16 cellular contexts compared by ENCODE assay signal in the genomic region with DNA sequence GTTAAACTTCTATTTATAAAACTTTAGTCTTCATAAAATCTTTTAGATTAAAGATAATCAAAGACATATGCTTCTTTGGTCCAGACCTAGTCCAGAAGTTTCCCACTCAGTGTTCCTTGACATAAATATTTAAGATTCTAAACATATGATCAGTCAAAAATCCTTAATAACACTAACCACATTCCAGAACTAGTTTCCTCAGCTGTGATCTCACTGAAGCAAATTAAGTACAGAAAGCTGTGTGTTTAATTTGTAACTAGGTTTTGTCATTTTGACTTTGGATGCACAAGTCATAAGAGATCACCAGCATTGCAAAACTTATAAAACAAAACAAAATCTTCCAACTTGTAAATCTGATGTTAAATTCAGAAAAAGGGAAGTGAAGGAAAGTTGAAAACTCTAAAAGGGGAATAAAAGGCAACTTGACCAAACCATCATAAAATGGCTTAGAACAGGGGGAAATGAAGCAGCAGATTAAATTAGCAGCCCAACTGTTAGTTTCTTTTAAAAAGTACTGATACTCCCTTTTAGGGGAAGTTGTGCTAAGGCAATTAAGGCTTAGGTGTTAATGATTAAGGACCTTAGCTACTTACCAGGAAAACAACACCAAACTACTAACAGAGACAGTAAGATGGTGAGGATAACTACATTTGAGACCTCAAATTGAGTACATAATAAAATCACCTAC. TPM values are rescaled to one million over a fixed set of nuclear protein-coding genes. Genes with fewer than 3 reads are reported as not detected.
DNase-seq lines count a peak whose midpoint lies in the region; ATAC-seq, FAIRE-seq and TF ChIP-seq lines count a peak whose summit lies in the region.
"Had no signal": no experiment of that assay in that cellular context is flagged by ENCODE, and none has a peak within 500 bp of the region (broad histone marks: within the 10 kb centered on the region; RNA-seq: fewer than 3 reads in every experiment).

No MANE protein-coding gene starts in this region.

- H3K9me3 ChIP-seq in Karpas-422 (ENCODE audit: low read length) (no peaks in the 10 kb centered on the region), astrocyte (ENCODE audit: insufficient read depth, low read depth, low read length) (no peaks in the 10 kb centered on the region)
- H3K9me3 ChIP-seq: transverse colon had no signal

- peak; percentile 23 for FAIRE-seq in astrocyte (lab: Jason Lieb, UNC)
- FAIRE-seq: G401.6 had no signal

- H3K9ac ChIP-seq in Karpas-422 (ENCODE audit: low read length), result 0 out of 2 replicates have a peak overlapping the region, but pooled peaks have one; percentile 9
- H3K9ac ChIP-seq in astrocyte (ENCODE audit: low read length), result peak overlapping the region; percentile 20

- H3K36me3 ChIP-seq in Karpas-422 (ENCODE audit: insufficient read depth, low read length) (peaks cover 25% of the 10 kb centered on the region), astrocyte (ENCODE audit: insufficient read depth, low read length) (peaks cover 8% of the 10 kb centered on the region)

- peaks cover 25% of the 10 kb centered on the region for H3K79me2 ChIP-seq in Karpas-422 (ENCODE audit: low read length)
- peaks cover 14% of the 10 kb centered on the region for H3K79me2 ChIP-seq in astrocyte (ENCODE audit: insufficient read depth, low read length)

- H2AFZ ChIP-seq in Karpas-422 (ENCODE audit: low read length) (no peak overlapping the region), astrocyte (ENCODE audit: low read depth, low read length) (no peak overlapping the region)

- H3K9me2 ChIP-seq in Karpas-422 (replicated peaks; ENCODE audit: insufficient read depth, low read length), result no peaks in the 10 kb centered on the region

- H3K27me3 Mint-ChIP-seq in astrocyte (ENCODE audit: low read depth, unreplicated experiment) (no peaks in the 10 kb centered on the region), mesothelial cell of epicardium (ENCODE audit: low read depth) (no peaks in the 10 kb centered on the region)
- H3K27me3 Mint-ChIP-seq: activated T-helper 17 cell treated with anti-CD3 and anti-CD28 coated beads, Interleukin-2, amount 50 U/mL, for 72 hours had no signal

- H3K4me3 Mint-ChIP-seq in astrocyte (ENCODE audit: unreplicated experiment) (peak overlapping the region; percentile 29), mesothelial cell of epicardium (no peak overlapping the region)
- H3K4me3 Mint-ChIP-seq: activated T-helper 17 cell treated with anti-CD3 and anti-CD28 coated beads, Interleukin-2, amount 50 U/mL, for 72 hours had no signal

- peak overlapping the region; percentile 53 for H3K27ac ChIP-seq in Karpas-422 (ENCODE audit: low read length)
- peak overlapping the region; percentile 4 for H3K27ac ChIP-seq in astrocyte (ENCODE audit: low read depth, low read length)
- H3K27ac ChIP-seq: transverse colon, VCaP had no signal

- H3K27me3 ChIP-seq in Karpas-422 (ENCODE audit: low read length) (no peaks in the 10 kb centered on the region), astrocyte (ENCODE audit: insufficient read depth, low read length) (no peaks in the 10 kb centered on the region)
- H3K27me3 ChIP-seq: transverse colon had no signal

- H4K20me1 ChIP-seq in Karpas-422 (ENCODE audit: insufficient read depth, low read depth, low read length) (no peaks in the 10 kb centered on the region), astrocyte (ENCODE audit: insufficient read depth, low read length) (peaks cover 11% of the 10 kb centered on the region)

- H3K36me3 Mint-ChIP-seq in astrocyte (ENCODE audit: low read depth, unreplicated experiment), result peaks cover 9% of the 10 kb centered on the region
- H3K36me3 Mint-ChIP-seq in mesothelial cell of epicardium, result peaks cover 19% of the 10 kb centered on the region

- no peak for ATAC-seq in HG02973 (IDR thresholded peaks at IDR 0.05; ENCODE audit: unreplicated experiment)
- no peak for ATAC-seq in GM18498 (IDR thresholded peaks at IDR 0.05; ENCODE audit: unreplicated experiment)
- ATAC-seq: activated T-helper 17 cell treated with anti-CD3 and anti-CD28 coated beads, Interleukin-2, amount 50 U/mL, for 72 hours; right cardiac atrium had no signal

- H3K4me2 ChIP-seq in Karpas-422 (ENCODE audit: low read depth, low read length, poor library complexity, severe bottlenecking), result no peak overlapping the region
- no peak overlapping the region for H3K4me2 ChIP-seq in astrocyte (ENCODE audit: low read length)

- H3K27ac Mint-ChIP-seq in astrocyte (ENCODE audit: unreplicated experiment) (peak overlapping the region; percentile 23), mesothelial cell of epicardium (peak overlapping the region; percentile 93)
- H3K27ac Mint-ChIP-seq: activated T-helper 17 cell treated with anti-CD3 and anti-CD28 coated beads, Interleukin-2, amount 50 U/mL, for 72 hours had no signal

- H3K4me1 ChIP-seq in Karpas-422 (ENCODE audit: low read length), result peaks cover 19% of the 10 kb centered on the region
- peaks cover 5% of the 10 kb centered on the region for H3K4me1 ChIP-seq in astrocyte (ENCODE audit: insufficient read depth, low read length)

- no peaks in the 10 kb centered on the region for H3K9me3 Mint-ChIP-seq in astrocyte (ENCODE audit: unreplicated experiment)
- H3K9me3 Mint-ChIP-seq in mesothelial cell of epicardium, result no peaks in the 10 kb centered on the region
- H3K9me3 Mint-ChIP-seq: activated T-helper 17 cell treated with anti-CD3 and anti-CD28 coated beads, Interleukin-2, amount 50 U/mL, for 72 hours had no signal

- DNase-seq in GM04504 (ENCODE audit: low read depth), result peak; percentile 65
- no peak for DNase-seq in Karpas-422
- peak; percentile 60 for DNase-seq in astrocyte (ENCODE audit: low read depth)
- no peak for DNase-seq in mesothelial cell of epicardium (ENCODE audit: low spot score in 2 of 2, unreplicated experiment in 2 of 2)
- no peak for DNase-seq in DMS53 treated with DMSO at 0.1 percent for 48 hours (lab: John Stamatoyannopoulos, UW; ENCODE audit: unreplicated experiment)
- no peak for DNase-seq in OCI-M2 (lab: John Stamatoyannopoulos, UW; ENCODE audit: unreplicated experiment)
- DNase-seq: cerebellar nuclear complex; NCI-H1105 treated with DMSO at 0.1 percent for 48 hours; NK-92 treated with Interleukin-12 subunit alpha and Interleukin-12 subunit beta, amount 100 ng/mL, for 24 hours; right cardiac atrium; transverse colon had no signal

- TF ChIP-seq CTCF in astrocyte (IDR thresholded peaks at IDR 0.05; ENCODE audit: insufficient read depth, low read depth, low read length) (no peak), mesothelial cell of epicardium (IDR thresholded peaks at IDR 0.05; ENCODE audit: unreplicated experiment) (no peak)

- H3K4me1 Mint-ChIP-seq in astrocyte (ENCODE audit: low read depth, unreplicated experiment) (peaks cover 9% of the 10 kb centered on the region), mesothelial cell of epicardium (peaks cover 6% of the 10 kb centered on the region)
- H3K4me1 Mint-ChIP-seq: activated T-helper 17 cell treated with anti-CD3 and anti-CD28 coated beads, Interleukin-2, amount 50 U/mL, for 72 hours had no signal

- no peak overlapping the region for H3K4me3 ChIP-seq in Karpas-422 (ENCODE audit: low read length)
- H3K4me3 ChIP-seq in astrocyte (ENCODE audit: insufficient read depth, low read depth, low read length), result no peak overlapping the region
- H3K4me3 ChIP-seq: transverse colon had no signal

RNA-seq across cellular contexts. Expression of a gene that starts 56.6 kb away (rescaled TPM):
- 16.7 and 20.8 TPM in 2 replicates for total RNA-seq in Karpas-422 (2014; rRNA removed; shearing (Covaris generic); ENCODE audit: low replicate concordance)
- total RNA-seq in astrocyte, result 23.6 and 26.1 TPM in 2 replicates
- 1.6 to 2.1 TPM (median 1.7 TPM) in 3 replicates for total RNA-seq in mesothelial cell of epicardium

Comparison
In these comparisons a context has a peak if more than half of its experiments do, and no peak if none do; other contexts are left out.
1. DNase-seq: peak in GM04504 (single experiment) and astrocyte (single experiment); none in Karpas-422 (single experiment), mesothelial cell of epicardium (0 of 2), DMS53 treated with DMSO at 0.1 percent for 48 hours (single experiment) and OCI-M2 (single experiment).